In the genomic region with DNA sequence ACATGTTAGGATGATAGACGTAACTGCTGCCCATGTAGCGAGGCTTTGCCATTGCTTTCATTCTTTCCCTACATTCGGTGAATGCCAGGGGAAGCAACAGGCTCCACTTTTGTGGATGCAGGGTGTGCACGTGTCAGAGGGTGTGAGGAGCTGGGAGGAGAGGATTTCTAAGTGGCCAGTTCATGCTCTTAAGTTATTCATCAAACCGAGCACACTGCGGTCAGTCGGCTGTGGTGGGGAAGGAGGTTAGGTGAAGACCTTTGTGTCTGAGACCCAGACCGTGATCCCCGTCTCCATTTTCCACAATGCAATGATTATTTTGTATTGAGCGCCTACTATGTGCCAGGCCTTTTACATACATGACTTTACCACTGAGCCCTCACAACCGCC, we compare ENCODE assay signal across 8 cellular contexts.
DNase-seq lines count a peak whose midpoint lies in the region; ATAC-seq and TF ChIP-seq lines count a peak whose summit lies in the region.

No MANE protein-coding gene starts in this region.

- peak overlapping the region; percentile 52 for H3K27ac ChIP-seq in substantia nigra (ENCODE audit: low read depth, low read length, poor library complexity, severe bottlenecking)

- TF ChIP-seq CTCF in kidney epithelial cell (IDR thresholded peaks at IDR 0.05; ENCODE audit: insufficient read depth, low read length, poor library complexity, severe bottlenecking): no peak

- H3K36me3 ChIP-seq in kidney epithelial cell (ENCODE audit: control insufficient read depth, insufficient read depth, low read length): no peaks in the 10 kb centered on the region

- DNase-seq in NCI-H748 (lab: John Stamatoyannopoulos, UW; ENCODE audit: unreplicated experiment) (peak; percentile 53), NCI-H748 treated with DMSO at 0.1 percent for 48 hours (lab: John Stamatoyannopoulos, UW) (no peak), amniotic epithelial cell (ENCODE audit: low read depth) (peak; percentile 27), kidney epithelial cell (ENCODE audit: low read depth) (peak; percentile 63), substantia nigra (lab: John Stamatoyannopoulos, UW) (no peak), DMS79 (lab: John Stamatoyannopoulos, UW) (no peak)
- DNase-seq in stimulated activated CD4-positive, alpha-beta T cell treated with anti-CD3 and anti-CD28 coated beads, Interleukin-4, amount 100 ng/mL, for 1 hour: no peak

- peak overlapping the region; percentile 91 for H3K4me3 ChIP-seq in kidney epithelial cell (ENCODE audit: low read depth, low read length)

- no peak for ATAC-seq in HG02610 (IDR thresholded peaks at IDR 0.05; ENCODE audit: unreplicated experiment)

- no peaks in the 10 kb centered on the region for H3K27me3 ChIP-seq in kidney epithelial cell (ENCODE audit: control insufficient read depth, insufficient read depth, low read length)

Comparison
In these comparisons a context has a peak if more than half of its experiments do, and no peak if none do; other contexts are left out.
1. DNase-seq: peak in NCI-H748 (single experiment), amniotic epithelial cell (single experiment) and kidney epithelial cell (single experiment); none in NCI-H748 treated with DMSO at 0.1 percent for 48 hours (single experiment), substantia nigra (0 of 49), stimulated activated CD4-positive, alpha-beta T cell treated with anti-CD3 and anti-CD28 coated beads, Interleukin-4, amount 100 ng/mL, for 1 hour (single experiment) and DMS79 (single experiment).